ENCODE assay signal across 11 cellular contexts in genomic region chr14:60653388-60653690, GRCh38. TPM values are rescaled to one million over a fixed set of nuclear protein-coding genes. Genes with fewer than 3 reads are reported as not detected.
A peak's percentile ranks its signal among the peaks of the same experiment; 100 is the strongest.
DNase-seq lines count a peak whose midpoint lies in the region; ATAC-seq, FAIRE-seq and TF ChIP-seq lines count a peak whose summit lies in the region.
"Had no signal": no experiment of that assay in that cellular context is flagged by ENCODE, and none has a peak within 500 bp of the region (broad histone marks: within the 10 kb centered on the region; RNA-seq: fewer than 3 reads in every experiment).

No MANE protein-coding gene starts in this region.

- H3K36me3 Mint-ChIP-seq in MCF 10A (ENCODE audit: insufficient read depth, unreplicated experiment) (no peaks in the 10 kb centered on the region), WTC11 (no peaks in the 10 kb centered on the region)

- H3K27me3 ChIP-seq in breast epithelium (peaks cover 0 to 98% of the 10 kb centered on the region in 2 donors), iPS-15b (ENCODE audit: control insufficient read depth, insufficient read depth, low read length) (peaks cover 93% of the 10 kb centered on the region), thoracic aorta (replicated peaks; ENCODE audit: insufficient read depth) (no peaks in the 10 kb centered on the region)

- H3K27ac ChIP-seq in breast epithelium: no peak overlapping the region
- no peak overlapping the region for H3K27ac ChIP-seq in thoracic aorta
- H3K27ac ChIP-seq: left lung, sigmoid colon had no signal

- H3K4me3 Mint-ChIP-seq in MCF 10A (ENCODE audit: unreplicated experiment) (no peak overlapping the region), WTC11 (peak overlapping the region; percentile 75)

- H3K36me3 ChIP-seq in breast epithelium: no peaks in the 10 kb centered on the region
- no peaks in the 10 kb centered on the region for H3K36me3 ChIP-seq in iPS-15b (ENCODE audit: control insufficient read depth, insufficient read depth, low read length)
- H3K36me3 ChIP-seq in thoracic aorta: no peaks in the 10 kb centered on the region
- H3K36me3 ChIP-seq: left lung, sigmoid colon had no signal

- POLR2A ChIA-PET in MCF 10A (lab: Yijun Ruan, JAX) (interaction anchor here (0.7 kb wide), 1 partner anchor 908 kb away, joined by 3 read pairs; no protein-coding TSS in a partner anchor), WTC11 (lab: Charles Lee) (interaction anchor here (1.0 to 1.5 kb wide), 3 partner anchors 12 to 602 kb away, joined by 3 to 5 read pairs (median 5); no protein-coding TSS in a partner anchor)

- no peak for FAIRE-seq in urothelium cell line (lab: Jason Lieb, UNC)

- H3K27ac Mint-ChIP-seq in MCF 10A (ENCODE audit: low read depth, unreplicated experiment) (no peak overlapping the region), WTC11 (no peak overlapping the region)

- no peak overlapping the region for H3K9ac ChIP-seq in iPS-15b (ENCODE audit: low read depth, low read length)

- TF ChIP-seq POLR2A in breast epithelium (IDR thresholded peaks at IDR 0.05): no peak

- CTCF ChIA-PET in MCF 10A (lab: Yijun Ruan, JAX) (no interaction called here), WTC11 (lab: Charles Lee) (interaction anchor here (0.6 to 2.3 kb wide), 7 partner anchors 9 to 139 kb away, joined by 3 to 12 read pairs (median 3); partner anchors contain the start of gene SIX4)

- H3K27me3 Mint-ChIP-seq in MCF 10A (ENCODE audit: insufficient read depth, unreplicated experiment): peaks cover 12% of the 10 kb centered on the region
- H3K27me3 Mint-ChIP-seq in WTC11 (ENCODE audit: low read depth): peaks cover 99% of the 10 kb centered on the region

- ATAC-seq in WTC11: no peak
- no peak for ATAC-seq in thoracic aorta (ENCODE audit: insufficient number of reproducible peaks, low FRiP score, low read depth)
- ATAC-seq in GM18909 (IDR thresholded peaks at IDR 0.05; ENCODE audit: poor library complexity, unreplicated experiment): no peak
- ATAC-seq: left lung had no signal

- TF ChIP-seq CTCF in breast epithelium (IDR thresholded peaks at IDR 0.05): no peak
- no peak for TF ChIP-seq CTCF in MCF 10A (IDR thresholded peaks at IDR 0.05; ENCODE audit: unreplicated experiment)
- no peak for TF ChIP-seq CTCF in WTC11 (IDR thresholded peaks at IDR 0.05)
- TF ChIP-seq CTCF in thoracic aorta (IDR thresholded peaks at IDR 0.05): no peak

- H3K9me3 ChIP-seq in breast epithelium (no peaks in the 10 kb centered on the region), iPS-15b (ENCODE audit: control insufficient read depth, insufficient read depth, low read length) (no peaks in the 10 kb centered on the region), thoracic aorta (no peaks in the 10 kb centered on the region)
- H3K9me3 ChIP-seq: left lung, sigmoid colon had no signal

- H3K4me1 Mint-ChIP-seq in MCF 10A (ENCODE audit: insufficient read depth, unreplicated experiment): no peaks in the 10 kb centered on the region
- H3K4me1 Mint-ChIP-seq in WTC11: peaks cover 72% of the 10 kb centered on the region

- peak overlapping the region in 2 of 3 donors; percentile 2 to 8 for H3K4me3 ChIP-seq in breast epithelium
- peak overlapping the region; percentile 35 for H3K4me3 ChIP-seq in iPS-15b (ENCODE audit: low read depth, low read length)
- peak overlapping the region; percentile 30 for H3K4me3 ChIP-seq in thoracic aorta
- H3K4me3 ChIP-seq: left lung, sigmoid colon had no signal

- H3K4me1 ChIP-seq in breast epithelium: peaks cover 4 to 11% of the 10 kb centered on the region in 2 donors
- peaks cover 16% of the 10 kb centered on the region for H3K4me1 ChIP-seq in iPS-15b (ENCODE audit: control insufficient read depth, insufficient read depth, low read length)
- peaks cover 11 to 37% of the 10 kb centered on the region in 2 donors for H3K4me1 ChIP-seq in thoracic aorta (ENCODE audit: control insufficient read depth in 1 of 2, low read depth in 2 of 2)

- H3K9me3 Mint-ChIP-seq in MCF 10A (ENCODE audit: unreplicated experiment) (no peaks in the 10 kb centered on the region), WTC11 (no peaks in the 10 kb centered on the region)

- intact Hi-C loops in breast epithelium (cut with DNase I; ENCODE audit: low total_unique reads) (no loop called here), MCF 10A (cut with micrococcal nuclease) (loop anchor here (10.0 kb wide), 1 partner anchor 541 kb away; no protein-coding TSS in a partner anchor), head of caudate nucleus (cut with DNase I) (no loop called here)

- DNase-seq in breast epithelium (ENCODE audit: low spot score in 2 of 2) (no peak), MCF 10A (ENCODE audit: unreplicated experiment) (no peak), WTC11 (ENCODE audit: low spot score) (peak; percentile 42), thoracic aorta (ENCODE audit: low spot score) (no peak), head of caudate nucleus (no peak), urothelium cell line (ENCODE audit: low spot score) (no peak)
- DNase-seq: Calu3, sigmoid colon had no signal

- no TSS peak for BruUV-seq in MCF 10A (replicated peaks; lab: Mats Ljungman, UMichigan)

TF ChIP-seq in WTC11, 78 proteins besides CTCF, POLR2A, EP300 and RAD21 (continues in another document):
- no peak for TF ChIP-seq FOXK1 (CRISPR knock-in tag; IDR thresholded peaks at IDR 0.05)
- TF ChIP-seq CREM (CRISPR knock-in tag; IDR thresholded peaks at IDR 0.05): no peak
- TF ChIP-seq CDX4 (CRISPR knock-in tag; IDR thresholded peaks at IDR 0.05; ENCODE audit: borderline replicate concordance): no peak
- no peak for TF ChIP-seq ZNF263 (CRISPR knock-in tag; IDR thresholded peaks at IDR 0.05; ENCODE audit: low read depth)
- no peak for TF ChIP-seq SOX15 (CRISPR knock-in tag; IDR thresholded peaks at IDR 0.05)
- TF ChIP-seq ZNF317 (CRISPR knock-in tag; IDR thresholded peaks at IDR 0.05; ENCODE audit: borderline replicate concordance, low read depth): no peak
- no peak for TF ChIP-seq ZNF425 (CRISPR knock-in tag; conservative IDR thresholded peaks at IDR 0.05)
- TF ChIP-seq ZMAT4 (CRISPR knock-in tag; IDR thresholded peaks at IDR 0.05): no peak
- no peak for TF ChIP-seq ZBTB21 (CRISPR knock-in tag; IDR thresholded peaks at IDR 0.05; ENCODE audit: borderline replicate concordance)
- TF ChIP-seq ELF4 (CRISPR knock-in tag; IDR thresholded peaks at IDR 0.05; ENCODE audit: low read depth): no peak
- no peak for TF ChIP-seq FOXP1 (CRISPR knock-in tag; IDR thresholded peaks at IDR 0.05; ENCODE audit: borderline replicate concordance)
- no peak for TF ChIP-seq PREB (CRISPR knock-in tag; IDR thresholded peaks at IDR 0.05; ENCODE audit: borderline replicate concordance)

RNA-seq across cellular contexts. Expression of gene SIX1, which starts 4.1 kb away (rescaled TPM):
- total RNA-seq in breast epithelium (10 to 100 TPM in 1 of 3 donors, 1 to 10 TPM in 2; 2.6 to 14.9 (median 5.0) TPM), MCF 10A (2022) (0.29 and 0.33 TPM in 2 replicates), WTC11 (2021) (0.21 to 0.59 TPM (median 0.30 TPM) in 3 replicates), thoracic aorta (1 to 10 TPM; 2.6 to 5.1 TPM)
